ENCODE assay signal across 1 cellular context in the genomic region with DNA sequence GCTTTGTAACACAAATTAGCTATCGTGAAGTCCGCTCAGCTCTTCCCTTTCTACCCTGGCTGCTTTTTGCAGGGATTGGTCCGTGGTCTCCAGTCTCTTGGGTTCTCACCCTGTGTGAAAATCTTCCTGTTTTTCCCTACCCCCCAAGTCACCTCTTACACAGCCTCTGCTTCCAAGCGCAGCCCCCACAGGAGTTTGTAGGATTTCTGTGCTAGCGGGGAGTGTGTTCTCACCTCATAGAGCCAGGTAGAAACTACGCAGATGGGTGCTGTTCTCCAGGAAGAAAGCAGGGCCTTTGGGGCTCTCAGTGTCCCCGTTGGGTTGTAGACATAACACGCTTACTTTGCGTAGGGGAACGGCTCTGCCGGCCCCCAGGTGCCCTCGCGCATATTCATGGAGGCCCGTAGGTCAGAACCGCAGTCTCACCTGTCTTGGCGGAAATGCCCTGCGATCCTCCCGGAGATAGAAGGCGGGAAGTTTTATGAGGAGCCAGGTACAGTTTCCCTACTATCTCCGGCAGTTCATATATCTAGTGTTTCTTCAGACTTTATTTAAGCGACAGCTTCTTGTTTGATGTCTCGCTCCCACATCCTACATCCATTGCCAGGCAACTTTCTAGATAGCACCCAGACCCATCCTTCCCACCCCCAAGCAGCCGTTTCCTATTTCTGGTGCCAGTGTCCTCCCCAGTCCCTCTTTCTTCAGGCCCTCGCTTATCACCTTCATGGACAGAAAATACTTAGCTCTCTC.
TF ChIP-seq lines count a peak whose summit lies in the region.

No MANE protein-coding gene starts in this region.

TF ChIP-seq in SK-N-SH, 30 proteins besides CTCF, POLR2A, EP300 and RAD21:
- TF ChIP-seq, protein P1, sequence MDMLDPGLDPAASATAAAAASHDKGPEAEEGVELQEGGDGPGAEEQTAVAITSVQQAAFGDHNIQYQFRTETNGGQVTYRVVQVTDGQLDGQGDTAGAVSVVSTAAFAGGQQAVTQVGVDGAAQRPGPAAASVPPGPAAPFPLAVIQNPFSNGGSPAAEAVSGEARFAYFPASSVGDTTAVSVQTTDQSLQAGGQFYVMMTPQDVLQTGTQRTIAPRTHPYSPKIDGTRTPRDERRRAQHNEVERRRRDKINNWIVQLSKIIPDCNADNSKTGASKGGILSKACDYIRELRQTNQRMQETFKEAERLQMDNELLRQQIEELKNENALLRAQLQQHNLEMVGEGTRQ (IDR thresholded peaks at IDR 0.05; ENCODE audit: borderline replicate concordance, low read depth, low read length), result 0 out of 2 replicates have a peak, but pooled peaks have one; percentile 1
- 0 out of 2 replicates have a peak, but pooled peaks have one; percentile 2 for TF ChIP-seq MXI1 (IDR thresholded peaks at IDR 0.05; ENCODE audit: low read depth, low read length)
- peak; percentile 14; the same call in 1 of the 2 replicates for TF ChIP-seq TCF12 (IDR thresholded peaks at IDR 0.05)
- 0 out of 2 replicates have a peak, but pooled peaks have one; percentile 14 for TF ChIP-seq FOXM1 (IDR thresholded peaks at IDR 0.05; ENCODE audit: low read depth)
- TF ChIP-seq POLR2AphosphoS5 (IDR thresholded peaks at IDR 0.05; ENCODE audit: low read depth, low read length), result peak; percentile 76
- TF ChIP-seq GABPA (IDR thresholded peaks at IDR 0.05; ENCODE audit: low read depth), result 0 out of 2 replicates have a peak, but pooled peaks have one; percentile 3
